In genomic region chr17:29726721-29727252, GRCh38 we compare ENCODE assay signal across 1 cellular context.
TF ChIP-seq lines count a peak whose summit lies in the region.

No MANE protein-coding gene starts in this region.

TF ChIP-seq in SK-N-SH, 30 proteins besides CTCF, POLR2A, EP300 and RAD21 (continued from another document):
- no peak for TF ChIP-seq USF2 (IDR thresholded peaks at IDR 0.05; ENCODE audit: borderline replicate concordance, low read depth, low read length)
- TF ChIP-seq GATA2 (CRISPR knock-in tag; IDR thresholded peaks at IDR 0.05) = peak; percentile 80
- TF ChIP-seq SMC3 (IDR thresholded peaks at IDR 0.05; ENCODE audit: low read depth, low read length) = no peak
- TF ChIP-seq POLR2AphosphoS5 (IDR thresholded peaks at IDR 0.05; ENCODE audit: low read depth, low read length) = peak; percentile 53; the same call in 1 of the 2 replicates
- TF ChIP-seq MXI1 (IDR thresholded peaks at IDR 0.05; ENCODE audit: low read depth, low read length) = peak; percentile 61; the same call in 1 of the 2 replicates
- peak; percentile 43; the same call in 1 of the 2 replicates for TF ChIP-seq NFIC (IDR thresholded peaks at IDR 0.05; ENCODE audit: borderline replicate concordance)
- no peak for TF ChIP-seq IRF3 (IDR thresholded peaks at IDR 0.05; ENCODE audit: low read depth, low read length)
- no peak for TF ChIP-seq RFX5 (IDR thresholded peaks at IDR 0.05; ENCODE audit: low read length)
- peak; percentile 40; the same call in 1 of the 2 replicates for TF ChIP-seq FOSL2 (IDR thresholded peaks at IDR 0.05; ENCODE audit: borderline replicate concordance, low read depth)
- peak; percentile 54; the same call in 1 of the 2 replicates for TF ChIP-seq RXRA (IDR thresholded peaks at IDR 0.05; ENCODE audit: borderline replicate concordance, low read depth)
- no peak for TF ChIP-seq SIN3A (IDR thresholded peaks at IDR 0.05; ENCODE audit: borderline replicate concordance, low read depth, low read length)
- TF ChIP-seq PBX3 (IDR thresholded peaks at IDR 0.05) = peak; percentile 73
- TF ChIP-seq MEF2A (IDR thresholded peaks at IDR 0.05; ENCODE audit: borderline replicate concordance, low read depth) = no peak
- TF ChIP-seq YY1 (IDR thresholded peaks at IDR 0.05; ENCODE audit: low read depth) = 0 out of 2 replicates have a peak, but pooled peaks have one; percentile 6
- no peak for TF ChIP-seq EZH2phosphoT487 (IDR thresholded peaks at IDR 0.05; ENCODE audit: borderline replicate concordance, low read depth)
TF ChIP-seq in SK-N-SH: peak in this region for 16.
